Comparison of ENCODE assay signal across 3 cellular contexts in genomic region chr6:4800662-4801061, GRCh38.
A peak's percentile ranks its signal among the peaks of the same experiment; 100 is the strongest.
TF ChIP-seq lines count a peak whose summit lies in the region.

No MANE protein-coding gene starts in this region.

TF ChIP-seq in HepG2, 621 proteins besides CTCF, POLR2A, EP300 and RAD21:
- TF ChIP-seq CREB1 (IDR thresholded peaks at IDR 0.05), result peak; percentile 72; the same call in 1 of the 2 replicates
- TF ChIP-seq CREB1 (CRISPR knock-in tag; IDR thresholded peaks at IDR 0.05), result no peak
- no peak for TF ChIP-seq GZF1 (CRISPR knock-in tag; IDR thresholded peaks at IDR 0.05)
- TF ChIP-seq ATF7 (IDR thresholded peaks at IDR 0.05), result peak; percentile 92
- TF ChIP-seq ATF7 (CRISPR knock-in tag; IDR thresholded peaks at IDR 0.05), result no peak
- TF ChIP-seq IRX3 (CRISPR knock-in tag; IDR thresholded peaks at IDR 0.05; ENCODE audit: borderline replicate concordance, low read depth), result no peak
- no peak for TF ChIP-seq POLR2AphosphoS5 (IDR thresholded peaks at IDR 0.05; ENCODE audit: low read depth, low read length)

TF ChIP-seq in IMR-90, 13 proteins besides CTCF, POLR2A, EP300 and RAD21:
- TF ChIP-seq USF2 (IDR thresholded peaks at IDR 0.05; ENCODE audit: low read depth, low read length) (no peak), CHD1 (IDR thresholded peaks at IDR 0.05; ENCODE audit: low read depth, low read length) (no peak), CEBPB (IDR thresholded peaks at IDR 0.05; ENCODE audit: low read depth, low read length) (no peak), RCOR1 (IDR thresholded peaks at IDR 0.05; ENCODE audit: insufficient replicate concordance, low read length) (no peak), MAFK (IDR thresholded peaks at IDR 0.05; ENCODE audit: low read depth, low read length) (no peak)
TF ChIP-seq in IMR-90: peak in this region for 0.

TF ChIP-seq in GM12878, 131 proteins besides CTCF, POLR2A, EP300 and RAD21 (continues in another document):
- TF ChIP-seq NKRF (conservative IDR thresholded peaks at IDR 0.05) (no peak), KLF5 (IDR thresholded peaks at IDR 0.05; ENCODE audit: partially characterized antibody) (no peak), NRF1 (conservative IDR thresholded peaks at IDR 0.05; ENCODE audit: low read depth, low read length) (no peak), RFX5 (IDR thresholded peaks at IDR 0.05; ENCODE audit: low read depth, low read length) (no peak), MTA3 (IDR thresholded peaks at IDR 0.05; ENCODE audit: borderline replicate concordance, low read length) (no peak), TARDBP (IDR thresholded peaks at IDR 0.05; ENCODE audit: borderline replicate concordance) (no peak), MYB (IDR thresholded peaks at IDR 0.05; ENCODE audit: borderline replicate concordance, low read depth, low read length) (no peak), IKZF2 (IDR thresholded peaks at IDR 0.05) (peak; percentile 50 to 51), ATF7 (IDR thresholded peaks at IDR 0.05; ENCODE audit: low read depth) (peak; percentile 99), PRDM15 (CRISPR knock-in tag; IDR thresholded peaks at IDR 0.05) (0 out of 2 replicates have a peak, but pooled peaks have one; percentile 31), RBBP5 (conservative IDR thresholded peaks at IDR 0.05) (no peak), HDAC2 (IDR thresholded peaks at IDR 0.05) (no peak), RUNX3 (IDR thresholded peaks at IDR 0.05; ENCODE audit: low read length) (no peak), PBX3 (IDR thresholded peaks at IDR 0.05; ENCODE audit: insufficient replicate concordance, low read depth, low read length) (no peak), POLR2AphosphoS5 (IDR thresholded peaks at IDR 0.05; ENCODE audit: low read length) (no peak), BMI1 (IDR thresholded peaks at IDR 0.05; ENCODE audit: borderline replicate concordance) (no peak), TCF7 (IDR thresholded peaks at IDR 0.05; ENCODE audit: borderline replicate concordance) (no peak), CREM (IDR thresholded peaks at IDR 0.05; ENCODE audit: low read depth) (peak; percentile 41; the same call in 1 of the 2 replicates), MTA2 (IDR thresholded peaks at IDR 0.05; ENCODE audit: low read depth) (no peak), ATF2 (IDR thresholded peaks at IDR 0.05; ENCODE audit: low read length) (peak; percentile 73), BACH1 (IDR thresholded peaks at IDR 0.05; ENCODE audit: borderline replicate concordance) (no peak), SREBF2 (IDR thresholded peaks at IDR 0.05; ENCODE audit: low read length) (no peak), MXI1 (IDR thresholded peaks at IDR 0.05; ENCODE audit: low read depth, low read length) (no peak), ELK1 (IDR thresholded peaks at IDR 0.05; ENCODE audit: low read depth, low read length) (no peak), SUPT20H (IDR thresholded peaks at IDR 0.05; ENCODE audit: borderline replicate concordance, control insufficient read depth, low read depth, low read length) (no peak), PAX5 (IDR thresholded peaks at IDR 0.05; ENCODE audit: borderline replicate concordance, low read depth, low read length) (no peak), ZBTB4 (CRISPR knock-in tag; IDR thresholded peaks at IDR 0.05) (no peak), ZNF217 (IDR thresholded peaks at IDR 0.05) (no peak), CREB1 (IDR thresholded peaks at IDR 0.05; ENCODE audit: low read depth) (0 out of 2 replicates have a peak, but pooled peaks have one; percentile 33), CBFB (IDR thresholded peaks at IDR 0.05; ENCODE audit: low read depth) (no peak), BCL11A (IDR thresholded peaks at IDR 0.05; ENCODE audit: low read depth, low read length) (no peak), NFXL1 (IDR thresholded peaks at IDR 0.05; ENCODE audit: borderline replicate concordance) (no peak), RAD51 (IDR thresholded peaks at IDR 0.05) (no peak), SUZ12 (IDR thresholded peaks at IDR 0.05; ENCODE audit: unreplicated experiment) (no peak), REST (IDR thresholded peaks at IDR 0.05; ENCODE audit: low read depth, low read length) (no peak), BCL3 (IDR thresholded peaks at IDR 0.05; ENCODE audit: borderline replicate concordance, insufficient read depth, low read depth, low read length, poor library complexity, severe bottlenecking) (no peak), TCF12 (IDR thresholded peaks at IDR 0.05; ENCODE audit: low read depth, low read length) (no peak), YY1 (IDR thresholded peaks at IDR 0.05; ENCODE audit: low read depth, low read length) (no peak), ZBED1 (IDR thresholded peaks at IDR 0.05; ENCODE audit: borderline replicate concordance) (no peak), JUND (IDR thresholded peaks at IDR 0.05; ENCODE audit: low read depth, low read length) (peak; percentile 22; the same call in 1 of the 2 replicates)
